1 cellular context compared by ENCODE assay signal in the genomic region with DNA sequence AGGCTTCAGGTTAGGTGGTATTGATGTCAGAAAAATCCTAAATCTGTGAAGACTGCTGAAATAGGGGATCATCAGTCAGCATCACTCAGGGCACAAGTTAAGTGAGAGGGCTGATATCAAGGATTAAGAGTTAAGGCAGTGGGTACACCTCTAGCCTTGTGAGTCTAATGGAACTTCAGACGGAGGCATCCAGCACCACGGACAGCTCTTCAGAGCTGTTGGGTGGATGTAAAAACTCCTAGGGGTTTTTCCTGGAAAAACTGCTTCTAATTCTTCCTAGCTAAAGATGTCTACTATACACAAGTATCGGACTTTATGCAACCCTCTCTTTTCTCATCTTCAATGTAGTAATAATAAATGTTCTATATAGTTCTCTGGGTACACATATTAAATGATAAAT.
TF ChIP-seq lines count a peak whose summit lies in the region.

No MANE protein-coding gene starts in this region.

TF ChIP-seq in IMR-90, 13 proteins besides CTCF, POLR2A, EP300 and RAD21 (continued from another document):
- TF ChIP-seq MXI1 (IDR thresholded peaks at IDR 0.05; ENCODE audit: borderline replicate concordance, low read depth, low read length) (no peak), NFE2L2 (IDR thresholded peaks at IDR 0.05; ENCODE audit: low read depth, low read length) (no peak), BHLHE40 (IDR thresholded peaks at IDR 0.05; ENCODE audit: low read depth, low read length) (no peak), USF2 (IDR thresholded peaks at IDR 0.05; ENCODE audit: low read depth, low read length) (no peak)
